In genomic region chr10:95552680-95553342, GRCh38 we compare ENCODE assay signal across 1 cellular context.
A peak's percentile ranks its signal among the peaks of the same experiment; 100 is the strongest.
TF ChIP-seq lines count a peak whose summit lies in the region.

No MANE protein-coding gene starts in this region.

TF ChIP-seq in HepG2, 621 proteins besides CTCF, POLR2A, EP300 and RAD21 (continued from another document):
- TF ChIP-seq ZGPAT (CRISPR knock-in tag; IDR thresholded peaks at IDR 0.05) (peak; percentile 51; the same call in 1 of the 2 replicates), ZBTB25 (CRISPR knock-in tag; IDR thresholded peaks at IDR 0.05) (no peak), JUND (CRISPR knock-in tag; IDR thresholded peaks at IDR 0.05) (peak; percentile 81), ZNF337 (CRISPR knock-in tag; IDR thresholded peaks at IDR 0.05; ENCODE audit: borderline replicate concordance, low read depth) (no peak), ELF3 (CRISPR knock-in tag; IDR thresholded peaks at IDR 0.05) (0 out of 2 replicates have a peak, but pooled peaks have one; percentile 33), FOSL1 (CRISPR knock-in tag; IDR thresholded peaks at IDR 0.05; ENCODE audit: borderline replicate concordance) (peak; percentile 81), TCF7 (IDR thresholded peaks at IDR 0.05; ENCODE audit: low read depth) (peak; percentile 58; the same call in 1 of the 2 replicates), ZNF770 (CRISPR knock-in tag; IDR thresholded peaks at IDR 0.05) (peak; percentile 91), GATAD2A (CRISPR knock-in tag; IDR thresholded peaks at IDR 0.05) (peak; percentile 61), NR2F1 (CRISPR knock-in tag; IDR thresholded peaks at IDR 0.05) (peak; percentile 47 to 57; a peak in 2 of 4 replicates), ZNF280D (CRISPR knock-in tag; IDR thresholded peaks at IDR 0.05) (no peak), HMG20A (CRISPR knock-in tag; IDR thresholded peaks at IDR 0.05; ENCODE audit: borderline replicate concordance) (peak; percentile 7; the same call in 1 of the 2 replicates), MEF2D (CRISPR knock-in tag; IDR thresholded peaks at IDR 0.05) (no peak), SOX13 (IDR thresholded peaks at IDR 0.05) (no peak), SOX13 (CRISPR knock-in tag; conservative IDR thresholded peaks at IDR 0.05 in 1 of 2, IDR thresholded peaks at IDR 0.05 in 1 of 2) (peak in 1 of 2 experiments; percentile 78; a peak in 2 of 4 replicates), FLYWCH1 (CRISPR knock-in tag; IDR thresholded peaks at IDR 0.05) (no peak), RCOR2 (CRISPR knock-in tag; IDR thresholded peaks at IDR 0.05) (peak; percentile 18; the same call in 1 of the 2 replicates), ETV5 (CRISPR knock-in tag; IDR thresholded peaks at IDR 0.05; ENCODE audit: borderline replicate concordance) (peak; percentile 33; the same call in 1 of the 2 replicates), REST (IDR thresholded peaks at IDR 0.05; ENCODE audit: borderline replicate concordance in 1 of 2, low read depth in 1 of 2, low read length in 2 of 2) (peak in 1 of 2 experiments; percentile 14; a peak in 1 of 4 replicates), ZNF354B (CRISPR knock-in tag; IDR thresholded peaks at IDR 0.05) (no peak), ZNF703 (CRISPR knock-in tag; IDR thresholded peaks at IDR 0.05; ENCODE audit: borderline replicate concordance) (no peak), ZNF761 (CRISPR knock-in tag; conservative IDR thresholded peaks at IDR 0.05) (no peak), FIP1L1 (IDR thresholded peaks at IDR 0.05; ENCODE audit: borderline replicate concordance, insufficient read depth, low read depth, low read length) (no peak), NCOA2 (CRISPR knock-in tag; IDR thresholded peaks at IDR 0.05) (peak; percentile 43; the same call in 1 of the 2 replicates), PHF21A (CRISPR knock-in tag; IDR thresholded peaks at IDR 0.05) (peak; percentile 53; the same call in 1 of the 2 replicates), ZBTB7B (CRISPR knock-in tag; IDR thresholded peaks at IDR 0.05) (0 out of 2 replicates have a peak, but pooled peaks have one; percentile 38), TEAD3 (CRISPR knock-in tag; optimal IDR thresholded peaks at IDR 0.05; ENCODE audit: borderline replicate concordance) (peak; percentile 30), PREB (CRISPR knock-in tag; IDR thresholded peaks at IDR 0.05) (no peak), TFE3 (CRISPR knock-in tag; IDR thresholded peaks at IDR 0.05) (no peak), ARID5B (CRISPR knock-in tag; IDR thresholded peaks at IDR 0.05) (peak; percentile 76), RXRB (CRISPR knock-in tag; IDR thresholded peaks at IDR 0.05; ENCODE audit: borderline replicate concordance) (peak; percentile 33; the same call in 1 of the 2 replicates), RARA (CRISPR knock-in tag; IDR thresholded peaks at IDR 0.05) (peak; percentile 69), SOX6 (IDR thresholded peaks at IDR 0.05) (no peak), SOX6 (CRISPR knock-in tag; IDR thresholded peaks at IDR 0.05) (peak; percentile 69), NFYC (CRISPR knock-in tag; IDR thresholded peaks at IDR 0.05) (no peak), PLSCR1 (CRISPR knock-in tag; IDR thresholded peaks at IDR 0.05; ENCODE audit: borderline replicate concordance) (no peak), SAP130 (CRISPR knock-in tag; IDR thresholded peaks at IDR 0.05; ENCODE audit: low read depth) (no peak; the same call in 1 of the 2 replicates), NR2F6 (IDR thresholded peaks at IDR 0.05) (peak; percentile 77), NR2F6 (CRISPR knock-in tag; IDR thresholded peaks at IDR 0.05) (peak; percentile 75), SMC3 (IDR thresholded peaks at IDR 0.05; ENCODE audit: low read length) (no peak), ZNF790 (CRISPR knock-in tag; IDR thresholded peaks at IDR 0.05; ENCODE audit: borderline replicate concordance) (no peak)
